Comparison of ENCODE assay signal across 9 cellular contexts in the genomic region with DNA sequence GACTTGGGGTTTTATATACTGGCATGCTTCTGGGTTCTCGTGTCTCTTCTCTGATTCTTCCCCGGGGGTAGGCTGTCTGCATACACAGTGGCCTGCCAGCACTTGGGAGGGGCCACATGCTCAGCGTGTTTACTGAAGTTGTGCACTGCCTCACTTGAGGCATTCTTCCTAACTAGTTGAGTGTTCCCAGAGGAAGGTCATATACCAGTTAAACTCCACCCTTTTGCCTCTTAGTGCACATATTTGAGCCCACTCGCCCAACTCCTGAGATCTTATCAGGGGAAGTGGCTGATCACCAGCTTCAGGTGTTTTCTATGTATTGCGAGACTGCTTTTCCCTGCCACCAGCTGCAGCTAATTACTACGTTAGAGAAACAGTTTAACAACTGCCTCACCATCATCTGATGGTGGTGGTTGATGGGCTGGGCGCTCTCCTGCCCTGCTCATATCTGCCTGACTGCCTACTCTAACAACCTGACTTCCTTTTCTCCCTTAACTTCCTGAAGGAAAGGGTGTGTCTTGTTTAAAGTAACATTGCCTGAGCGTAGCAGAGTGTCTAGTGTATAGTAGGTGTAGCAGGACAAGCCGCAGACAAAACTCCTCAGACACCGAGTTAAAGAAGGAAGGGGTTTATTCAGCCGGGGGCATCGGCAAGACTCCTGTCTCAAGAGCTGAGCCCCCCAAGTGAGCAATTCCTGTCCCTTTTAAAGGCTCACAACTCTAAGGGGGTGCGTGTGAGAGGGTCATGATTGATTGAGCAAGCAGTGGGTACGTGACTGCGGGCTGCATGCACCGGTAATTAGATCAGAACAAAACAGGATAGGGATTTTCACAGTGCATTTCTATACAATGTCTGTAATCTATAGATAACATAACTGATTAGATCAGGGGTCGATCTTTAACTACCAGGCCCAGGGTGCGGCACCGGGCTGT.
DNase-seq lines count a peak whose midpoint lies in the region; ATAC-seq, FAIRE-seq and TF ChIP-seq lines count a peak whose summit lies in the region.
"Had no signal": no experiment of that assay in that cellular context is flagged by ENCODE, and none has a peak within 500 bp of the region (broad histone marks: within the 10 kb centered on the region; RNA-seq: fewer than 3 reads in every experiment).

No MANE protein-coding gene starts in this region.

- WGBS in small intestine, 3 donors = 7 to 35% (median 25%) methylated on average over 19 of the region's 19 CpGs

- DNase-seq in DMS79 treated with DMSO at 0.1 percent for 48 hours (lab: John Stamatoyannopoulos, UW) (peak; percentile 23), DMS79 (lab: John Stamatoyannopoulos, UW) (no peak), NOMO-1 treated with dmso at 0.1 percent for 144 hours (lab: John Stamatoyannopoulos, UW; ENCODE audit: unreplicated experiment) (peak; percentile 16), colonic mucosa (peak; percentile 79), small intestine (peak; percentile 92), Kasumi-1 (lab: John Stamatoyannopoulos, UW) (no peak)
- no peak for DNase-seq in effector CD8-positive, alpha-beta T cell (lab: John Stamatoyannopoulos, UW)

- no peak for TF ChIP-seq CTCF in colonic mucosa (IDR thresholded peaks at IDR 0.05)

- H3K27me3 ChIP-seq in colonic mucosa (no peaks in the 10 kb centered on the region), small intestine (ENCODE audit: control insufficient read depth in 2 of 2, insufficient read depth in 2 of 2, low read length in 2 of 2) (no peaks in the 10 kb centered on the region)

- no peaks in the 10 kb centered on the region for H3K9me3 ChIP-seq in colonic mucosa
- no peaks in the 10 kb centered on the region for H3K9me3 ChIP-seq in small intestine (ENCODE audit: control insufficient read depth, low read depth)

- H3K36me3 ChIP-seq in colonic mucosa = no peaks in the 10 kb centered on the region
- no peaks in the 10 kb centered on the region for H3K36me3 ChIP-seq in small intestine (ENCODE audit: control insufficient read depth in 2 of 2, insufficient read depth in 2 of 2, low read length in 2 of 2)

- intact Hi-C loops in colonic mucosa (cut with DNase I) = no loop called here

- H3K9ac ChIP-seq in colonic mucosa (ENCODE audit: low read depth in 2 of 2, low read length in 2 of 2) = peak overlapping the region in 1 of 2 donors; percentile 71

- H3K4me3 ChIP-seq in colonic mucosa (peak overlapping the region; percentile 3), small intestine (ENCODE audit: low read depth in 1 of 2, low read length in 2 of 2) (no peak overlapping the region)

- no peak for FAIRE-seq in small intestine (lab: Jason Lieb, UNC)
- FAIRE-seq: A204.1 had no signal

- no peak for ATAC-seq in HG02571 (IDR thresholded peaks at IDR 0.05; ENCODE audit: unreplicated experiment)

- peaks cover 24% of the 10 kb centered on the region for H3K4me1 ChIP-seq in colonic mucosa
- H3K4me1 ChIP-seq in small intestine (ENCODE audit: control insufficient read depth in 2 of 2, insufficient read depth in 1 of 2, low read depth in 1 of 2, low read length in 1 of 2) = peaks cover 4 to 23% of the 10 kb centered on the region in 2 donors

- H3K27ac ChIP-seq in colonic mucosa = peak overlapping the region; percentile 81
- peak overlapping the region; percentile 61 to 85 for H3K27ac ChIP-seq in small intestine (ENCODE audit: low read depth in 1 of 2, low read length in 1 of 2)

Comparison
In these comparisons a context has a peak if more than half of its experiments do, and no peak if none do; other contexts are left out.
1. DNase-seq: peak in DMS79 treated with DMSO at 0.1 percent for 48 hours (single experiment), NOMO-1 treated with dmso at 0.1 percent for 144 hours (single experiment), colonic mucosa (single experiment) and small intestine (single experiment); none in DMS79 (single experiment), effector CD8-positive, alpha-beta T cell (single experiment) and Kasumi-1 (0 of 2).